ENCODE assay signal across 2 cellular contexts in genomic region chr3:123099331-123100191, GRCh38.
TF ChIP-seq lines count a peak whose summit lies in the region.

No MANE protein-coding gene starts in this region.

TF ChIP-seq in HepG2, 621 proteins besides CTCF, POLR2A, EP300 and RAD21:
- no peak for TF ChIP-seq SNAI1 (CRISPR knock-in tag; IDR thresholded peaks at IDR 0.05; ENCODE audit: borderline replicate concordance)
- TF ChIP-seq ZNF687 (CRISPR knock-in tag; IDR thresholded peaks at IDR 0.05) = peak; percentile 27; the same call in 1 of the 2 replicates
- no peak for TF ChIP-seq ARNT (IDR thresholded peaks at IDR 0.05)
- TF ChIP-seq AGO2 (optimal IDR thresholded peaks at IDR 0.05; ENCODE audit: low read depth, low read length) = peak; percentile 22
- no peak for TF ChIP-seq ZNF337 (CRISPR knock-in tag; IDR thresholded peaks at IDR 0.05; ENCODE audit: borderline replicate concordance, low read depth)
- TF ChIP-seq ZNF235 (CRISPR knock-in tag; IDR thresholded peaks at IDR 0.05; ENCODE audit: borderline replicate concordance) = no peak
- TF ChIP-seq KLF12 (CRISPR knock-in tag; IDR thresholded peaks at IDR 0.05; ENCODE audit: borderline replicate concordance) = no peak
- no peak for TF ChIP-seq GLMP (CRISPR knock-in tag; IDR thresholded peaks at IDR 0.05; ENCODE audit: borderline replicate concordance)
- TF ChIP-seq RBM22 (optimal IDR thresholded peaks at IDR 0.05; ENCODE audit: low read length) = peak; percentile 23
- no peak for TF ChIP-seq SNAPC5 (CRISPR knock-in tag; IDR thresholded peaks at IDR 0.05; ENCODE audit: borderline replicate concordance)

TF ChIP-seq in GM12878, 131 proteins besides CTCF, POLR2A, EP300 and RAD21:
- no peak for TF ChIP-seq RB1 (IDR thresholded peaks at IDR 0.05; ENCODE audit: borderline replicate concordance)
- TF ChIP-seq SRF (IDR thresholded peaks at IDR 0.05; ENCODE audit: low read depth in 2 of 2, low read length in 2 of 2) = no peak
- no peak for TF ChIP-seq PRDM15 (CRISPR knock-in tag; IDR thresholded peaks at IDR 0.05)
- TF ChIP-seq MAX (IDR thresholded peaks at IDR 0.05; ENCODE audit: low read depth, low read length) = no peak
- TF ChIP-seq SMAD5 (IDR thresholded peaks at IDR 0.05; ENCODE audit: low read depth) = no peak
- no peak for TF ChIP-seq SP1 (IDR thresholded peaks at IDR 0.05; ENCODE audit: low read depth, low read length)
- TF ChIP-seq FOXM1 (IDR thresholded peaks at IDR 0.05; ENCODE audit: low read depth, low read length) = no peak
- no peak for TF ChIP-seq ZNF687 (IDR thresholded peaks at IDR 0.05)
- TF ChIP-seq NR2C1 (IDR thresholded peaks at IDR 0.05) = no peak
- TF ChIP-seq FOS (IDR thresholded peaks at IDR 0.05; ENCODE audit: borderline replicate concordance, extremely low read depth, insufficient read length) = no peak
- TF ChIP-seq TARDBP (IDR thresholded peaks at IDR 0.05; ENCODE audit: borderline replicate concordance) = no peak
- no peak for TF ChIP-seq CHD4 (IDR thresholded peaks at IDR 0.05)
- no peak for TF ChIP-seq KDM1A (IDR thresholded peaks at IDR 0.05; ENCODE audit: borderline replicate concordance)
- no peak for TF ChIP-seq E4F1 (IDR thresholded peaks at IDR 0.05; ENCODE audit: borderline replicate concordance, partially characterized antibody)
